In genomic region chr19:344625-345319, GRCh38 we compare ENCODE assay signal across 1 cellular context.
TF ChIP-seq lines count a peak whose summit lies in the region.

Gene MIER2, minus strand, starts transcription at chr19:344796. Its CDS starts 14 bp downstream, at chr19:344782.

TF ChIP-seq in K562, 482 proteins besides CTCF, POLR2A, EP300 and RAD21 (continued from another document and continues in another):
- TF ChIP-seq THAP7 (CRISPR knock-in tag; IDR thresholded peaks at IDR 0.05): no peak
- no peak for TF ChIP-seq RBM39 (optimal IDR thresholded peaks at IDR 0.05; ENCODE audit: low read depth, low read length)
- no peak for TF ChIP-seq NKRF (IDR thresholded peaks at IDR 0.05; ENCODE audit: borderline replicate concordance)
- no peak for TF ChIP-seq TAF9B (IDR thresholded peaks at IDR 0.05; ENCODE audit: partially characterized antibody)
- TF ChIP-seq ZNF780A (CRISPR knock-in tag; IDR thresholded peaks at IDR 0.05): no peak
- no peak for TF ChIP-seq GTF3C2 (IDR thresholded peaks at IDR 0.05; ENCODE audit: borderline replicate concordance, extremely low read depth, insufficient read length)
- TF ChIP-seq MAX (CRISPR knock-in tag; IDR thresholded peaks at IDR 0.05): peak; percentile 88
- TF ChIP-seq ATF1 (CRISPR knock-in tag; IDR thresholded peaks at IDR 0.05): no peak
- TF ChIP-seq ATF1 (tag; IDR thresholded peaks at IDR 0.05): 0 out of 2 replicates have a peak, but pooled peaks have one; percentile 19
- no peak for TF ChIP-seq ZBTB43 (CRISPR knock-in tag; IDR thresholded peaks at IDR 0.05)
- TF ChIP-seq ZBTB26 (CRISPR knock-in tag; IDR thresholded peaks at IDR 0.05): no peak
- no peak for TF ChIP-seq E2F8 (IDR thresholded peaks at IDR 0.05; ENCODE audit: low read depth, partially characterized antibody)
- TF ChIP-seq PCBP1 (IDR thresholded peaks at IDR 0.05; ENCODE audit: low read depth, low read length, poor library complexity, severe bottlenecking): no peak
- peak; percentile 49 to 64 for TF ChIP-seq MNT (conservative IDR thresholded peaks at IDR 0.05)
- peak; percentile 81 for TF ChIP-seq TAF1 (IDR thresholded peaks at IDR 0.05; ENCODE audit: control insufficient read depth, extremely low read depth, insufficient read depth, low read length, severe bottlenecking)
- TF ChIP-seq ZNF224 (CRISPR knock-in tag; IDR thresholded peaks at IDR 0.05): 0 out of 2 replicates have a peak, but pooled peaks have one; percentile 56
- TF ChIP-seq ZFP91 (CRISPR knock-in tag; IDR thresholded peaks at IDR 0.05): no peak
- no peak for TF ChIP-seq LEF1 (IDR thresholded peaks at IDR 0.05)
- no peak for TF ChIP-seq GABPB2 (CRISPR knock-in tag; conservative IDR thresholded peaks at IDR 0.05)
- no peak; the same call in 1 of the 2 replicates for TF ChIP-seq CREB1 (IDR thresholded peaks at IDR 0.05)
- TF ChIP-seq CREB1 (CRISPR knock-in tag; IDR thresholded peaks at IDR 0.05): no peak
- no peak for TF ChIP-seq STAT5B (CRISPR knock-in tag; IDR thresholded peaks at IDR 0.05)
- no peak for TF ChIP-seq PHF21A (IDR thresholded peaks at IDR 0.05; ENCODE audit: borderline replicate concordance, low read depth)
- no peak for TF ChIP-seq MEF2A (IDR thresholded peaks at IDR 0.05; ENCODE audit: control insufficient read depth, low read depth, low read length)
- no peak for TF ChIP-seq ZBTB2 (IDR thresholded peaks at IDR 0.05)
- TF ChIP-seq JUNB (CRISPR knock-in tag; conservative IDR thresholded peaks at IDR 0.05): no peak
- TF ChIP-seq TCFL5 (CRISPR knock-in tag; conservative IDR thresholded peaks at IDR 0.05): no peak
- TF ChIP-seq CREB3L1 (IDR thresholded peaks at IDR 0.05; ENCODE audit: borderline replicate concordance, low read depth): peak; percentile 38; the same call in 1 of the 2 replicates
- TF ChIP-seq KDM5B (IDR thresholded peaks at IDR 0.05; ENCODE audit: insufficient replicate concordance, low read depth, low read length): peak; percentile 76
- TF ChIP-seq ZNF395 (CRISPR knock-in tag; IDR thresholded peaks at IDR 0.05): 0 out of 2 replicates have a peak, but pooled peaks have one; percentile 10
- no peak for TF ChIP-seq NFATC3 (IDR thresholded peaks at IDR 0.05)
- peak; percentile 61 for TF ChIP-seq SMAD4 (CRISPR knock-in tag; conservative IDR thresholded peaks at IDR 0.05)
- no peak for TF ChIP-seq ZNF77 (CRISPR knock-in tag; IDR thresholded peaks at IDR 0.05)
- TF ChIP-seq ZNF740 (CRISPR knock-in tag; IDR thresholded peaks at IDR 0.05): no peak
- 0 out of 4 replicates have a peak, but pooled peaks of 1 of the 2 experiments have one; percentile 41 for TF ChIP-seq ZNF740 (tag; IDR thresholded peaks at IDR 0.05)
- TF ChIP-seq NEUROD1 (IDR thresholded peaks at IDR 0.05; ENCODE audit: borderline replicate concordance, low read depth, low read length, partially characterized antibody): no peak
- TF ChIP-seq PHF8 (IDR thresholded peaks at IDR 0.05; ENCODE audit: borderline replicate concordance, low read length): peak; percentile 74; the same call in 1 of the 2 replicates
- TF ChIP-seq TAF15 (IDR thresholded peaks at IDR 0.05; ENCODE audit: low read depth, low read length): no peak
- no peak for TF ChIP-seq ELF2 (CRISPR knock-in tag; IDR thresholded peaks at IDR 0.05)
- TF ChIP-seq PHF20 (IDR thresholded peaks at IDR 0.05; ENCODE audit: partially characterized antibody): peak; percentile 62
